ENCODE assay signal across 20 cellular contexts in the genomic region with DNA sequence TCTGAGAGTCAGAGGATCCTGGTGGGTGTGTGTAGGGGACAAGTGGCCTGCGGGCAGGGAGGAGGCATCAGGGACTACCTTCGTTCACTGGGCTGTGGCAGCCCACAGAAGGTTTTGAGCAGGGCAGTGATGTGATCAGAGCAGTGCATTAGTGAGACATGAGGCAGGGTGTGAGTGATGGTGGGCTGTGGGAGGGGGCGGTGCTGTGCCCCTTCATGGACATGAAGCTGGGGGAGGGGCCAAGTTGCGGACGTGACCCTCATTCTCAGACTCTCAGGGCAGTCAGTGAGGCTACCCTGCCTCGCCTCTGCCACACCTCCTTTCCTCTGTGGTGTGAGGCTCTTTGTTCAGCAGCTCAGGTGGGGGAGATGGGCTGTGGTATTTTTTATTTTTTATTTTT. TPM values are rescaled to one million over a fixed set of nuclear protein-coding genes. Genes with fewer than 3 reads are reported as not detected.
DNase-seq lines count a peak whose midpoint lies in the region; ATAC-seq, FAIRE-seq and TF ChIP-seq lines count a peak whose summit lies in the region.
"Had no signal": no experiment of that assay in that cellular context is flagged by ENCODE, and none has a peak within 500 bp of the region (broad histone marks: within the 10 kb centered on the region; RNA-seq: fewer than 3 reads in every experiment).

No MANE protein-coding gene starts in this region.

- CTCF ChIA-PET in HepG2 (lab: Yijun Ruan, JAX; ENCODE audit: low intra/inter-chr PET ratio, low total read pairs): no interaction called here

- no TSS peak for BruUV-seq in HepG2 (replicated peaks; lab: Mats Ljungman, UMichigan)

- H3K36me3 ChIP-seq in HepG2 (replicated peaks in 1 of 2; ENCODE audit: control insufficient read depth in 1 of 2, insufficient read depth in 2 of 2, low read length in 2 of 2): peaks cover 11 to 13% of the 10 kb centered on the region in 2 experiments; a peak in 4 of 5 replicates
- H3K36me3 ChIP-seq in right lobe of liver: no peaks in the 10 kb centered on the region

- no peak for TF ChIP-seq CTCF in HepG2 (CRISPR knock-in tag; IDR thresholded peaks at IDR 0.05)
- TF ChIP-seq CTCF in right lobe of liver (IDR thresholded peaks at IDR 0.05): no peak
- TF ChIP-seq CTCF in chondrocyte (IDR thresholded peaks at IDR 0.05): no peak
- TF ChIP-seq CTCF in neural crest cell (conservative IDR thresholded peaks at IDR 0.05): no peak

- no peaks in the 10 kb centered on the region for H3K27me3 ChIP-seq in HepG2 (ENCODE audit: control insufficient read depth in 1 of 2, insufficient read depth in 2 of 2, low read length in 2 of 2)
- no peaks in the 10 kb centered on the region for H3K27me3 ChIP-seq in right lobe of liver
- H3K27me3 ChIP-seq: SJSA1 had no signal

- H3K27me3 Mint-ChIP-seq in chondrocyte (ENCODE audit: low read depth): no peaks in the 10 kb centered on the region
- H3K27me3 Mint-ChIP-seq in neural crest cell (ENCODE audit: low read depth): no peaks in the 10 kb centered on the region
- peaks cover 23 to 46% of the 10 kb centered on the region in 2 donors for H3K27me3 Mint-ChIP-seq in effector memory CD8-positive, alpha-beta T cell

- TF ChIP-seq POLR2A in HepG2 (IDR thresholded peaks at IDR 0.05; ENCODE audit: insufficient read depth in 1 of 2, low read depth in 2 of 2, low read length in 2 of 2) (no peak), right lobe of liver (IDR thresholded peaks at IDR 0.05) (no peak)

- H4K20me1 ChIP-seq in HepG2 (ENCODE audit: insufficient read depth, low read length): peaks cover 14% of the 10 kb centered on the region; the same call in 1 of the 2 replicates

- H3K79me2 ChIP-seq in HepG2 (ENCODE audit: insufficient read depth, low read length): peaks cover 64% of the 10 kb centered on the region

- in situ Hi-C loops in HepG2 (cut with HindIII; ENCODE audit: extremely low pct_ligation_motif_present, low pct_unique_long_range_greater_than_20kb): no loop called here

- H3K4me3 Mint-ChIP-seq in chondrocyte (ENCODE audit: unreplicated experiment) (no peak overlapping the region), neural crest cell (no peak overlapping the region)
- no peak overlapping the region for H3K4me3 Mint-ChIP-seq in effector memory CD8-positive, alpha-beta T cell
- H3K4me3 Mint-ChIP-seq: CD4-positive, alpha-beta T cell; H9 had no signal

- H3K9me3 ChIP-seq in HepG2 (ENCODE audit: low read length) (no peaks in the 10 kb centered on the region), right lobe of liver (no peaks in the 10 kb centered on the region)
- H3K9me3 ChIP-seq: SJSA1 had no signal

- no peak for FAIRE-seq in HepG2 (lab: Jason Lieb, UNC)
- FAIRE-seq: GM19239, K562 had no signal

- TF ChIP-seq RAD21 in HepG2 (CRISPR knock-in tag; IDR thresholded peaks at IDR 0.05): no peak

- H2AFZ ChIP-seq in HepG2 (ENCODE audit: low read length): no peak overlapping the region

- ATAC-seq in HepG2 (no peak), right lobe of liver (no peak), HG02938 (IDR thresholded peaks at IDR 0.05; ENCODE audit: unreplicated experiment) (no peak)
- no peak for ATAC-seq in effector memory CD8-positive, alpha-beta T cell (replicated peaks)
- ATAC-seq: K562 had no signal

- H3K9me3 Mint-ChIP-seq in chondrocyte (ENCODE audit: low read depth) (no peaks in the 10 kb centered on the region), neural crest cell (no peaks in the 10 kb centered on the region)
- H3K9me3 Mint-ChIP-seq in effector memory CD8-positive, alpha-beta T cell: no peaks in the 10 kb centered on the region
- H3K9me3 Mint-ChIP-seq: CD4-positive, alpha-beta T cell; H9 had no signal

- TF ChIP-seq EP300 in HepG2 (IDR thresholded peaks at IDR 0.05; ENCODE audit: low read depth in 2 of 2, low read length in 2 of 2): no peak
- TF ChIP-seq EP300 in HepG2 (CRISPR knock-in tag; IDR thresholded peaks at IDR 0.05; ENCODE audit: borderline replicate concordance): no peak

- 100% methylated on average over 6 of the region's 6 CpGs for WGBS in HepG2 (ENCODE audit: low lambda C conversion rate)
- WGBS in right lobe of liver (ENCODE audit: insufficient coverage, low coverage, low lambda C conversion rate, missing lambda C conversion rate): 85% methylated on average over 6 of the region's 6 CpGs

- no peak overlapping the region for H3K27ac Mint-ChIP-seq in chondrocyte (ENCODE audit: unreplicated experiment)
- peak overlapping the region; percentile 20 for H3K27ac Mint-ChIP-seq in neural crest cell (ENCODE audit: unreplicated experiment)
- peak overlapping the region in 1 of 2 donors; percentile 62 for H3K27ac Mint-ChIP-seq in effector memory CD8-positive, alpha-beta T cell
- H3K27ac Mint-ChIP-seq: CD4-positive, alpha-beta T cell had no signal

- H3K27ac ChIP-seq in HepG2 (ENCODE audit: extremely low read length, insufficient read depth, low read length) (no peak overlapping the region), right lobe of liver (no peak overlapping the region)
- H3K27ac ChIP-seq: SJSA1 had no signal

- POLR2A ChIA-PET in HepG2 (lab: Yijun Ruan, JAX): interaction anchor here (1.6 kb wide), 1 partner anchor 22 kb away, joined by 5 read pairs; no protein-coding TSS in a partner anchor

- H3K4me1 ChIP-seq in HepG2 (ENCODE audit: insufficient read depth, low read length) (peaks cover 25% of the 10 kb centered on the region), right lobe of liver (no peaks in the 10 kb centered on the region)

- DNase-seq in HepG2 (ENCODE audit: low spot score) (no peak), right lobe of liver (no peak), chondrocyte (ENCODE audit: low spot score) (peak; percentile 38), neural crest cell (ENCODE audit: low read depth, low spot score) (no peak), NCI-H774 (lab: John Stamatoyannopoulos, UW) (no peak)
- DNase-seq in effector memory CD8-positive, alpha-beta T cell: no peak
- DNase-seq: ACHN; AML-193; CD4-positive, alpha-beta T cell; DMS53; H9; MV-4-11; NCI-H1417 treated with DMSO at 0.1 percent for 48 hours; NCI-H2029; NCI-H748 treated with DMSO at 0.1 percent for 48 hours; RPMI8226 had no signal

- H3K4me3 ChIP-seq in HepG2 (replicated peaks in 1 of 3; ENCODE audit: insufficient read depth in 1 of 3, low read depth in 2 of 3, low read length in 3 of 3): no peak overlapping the region
- H3K4me3 ChIP-seq in right lobe of liver: no peak overlapping the region
- H3K4me3 ChIP-seq: K562, SJSA1 had no signal

- peaks cover 33% of the 10 kb centered on the region for H3K4me1 Mint-ChIP-seq in chondrocyte (ENCODE audit: low read depth)
- H3K4me1 Mint-ChIP-seq in neural crest cell: peaks cover 46% of the 10 kb centered on the region
- peaks cover 0 to 10% of the 10 kb centered on the region in 2 donors for H3K4me1 Mint-ChIP-seq in effector memory CD8-positive, alpha-beta T cell (ENCODE audit: low read depth in 2 of 2)

- no peak overlapping the region for H3K4me2 ChIP-seq in HepG2 (ENCODE audit: low read depth, low read length)

- H3K36me3 Mint-ChIP-seq in chondrocyte (ENCODE audit: low read depth) (no peaks in the 10 kb centered on the region), neural crest cell (ENCODE audit: low read depth) (no peaks in the 10 kb centered on the region)
- H3K36me3 Mint-ChIP-seq in effector memory CD8-positive, alpha-beta T cell (ENCODE audit: insufficient read depth): no peaks in the 10 kb centered on the region

- intact Hi-C loops in HepG2 (cut with micrococcal nuclease; ENCODE audit: unreplicated experiment) (no loop called here), right lobe of liver (cut with DNase I) (no loop called here)

- no peak overlapping the region for H3K9ac ChIP-seq in HepG2 (ENCODE audit: insufficient read depth, low read depth, low read length)

TF ChIP-seq in HepG2, 621 proteins besides CTCF, POLR2A, EP300 and RAD21:
- TF ChIP-seq AGO2 (optimal IDR thresholded peaks at IDR 0.05; ENCODE audit: low read depth, low read length): peak; percentile 37
- no peak for TF ChIP-seq ZNF121 (CRISPR knock-in tag; IDR thresholded peaks at IDR 0.05)

RNA-seq across cellular contexts. Expression of a gene that starts 8.9 kb away (rescaled TPM):
- 15.2 and 22.7 TPM in 2 replicates for total RNA-seq in HepG2 (2016; rRNA removed; fragmentation: Illumina TruSeq; extraction: Trizol)
- 6.1 and 6.3 TPM in 2 replicates for total RNA-seq in HepG2 (2016; cell fraction: cytosol; rRNA removed; fragmentation: Illumina TruSeq; extraction: Trizol; ENCODE audit: low read depth)
- 15.6 and 22.2 TPM in 2 replicates for total RNA-seq in HepG2 (2016; cell fraction: insoluble cytoplasmic fraction; rRNA removed; fragmentation: Illumina TruSeq; extraction: Trizol)
- total RNA-seq in HepG2 (2016; cell fraction: membrane; rRNA removed; fragmentation: Illumina TruSeq; extraction: Trizol): 10.3 and 11.1 TPM in 2 replicates
- 12.0 and 12.7 TPM in 2 replicates for total RNA-seq in HepG2 (2016; cell fraction: nucleus; rRNA removed; fragmentation: Illumina TruSeq; extraction: Trizol)
- polyA plus RNA-seq in HepG2 (2011; rRNA removed): 10.2 and 12.2 TPM in 2 replicates
- polyA plus RNA-seq in HepG2 (2011; cell fraction: cytosol; rRNA removed): 9.3 and 16.7 TPM in 2 replicates
- 29.6 TPM in 2 replicates for polyA plus RNA-seq in HepG2 (2011; cell fraction: nucleus; rRNA removed)
- polyA plus RNA-seq in HepG2 (2012): 13.2 and 25.9 TPM in 2 replicates
- polyA plus RNA-seq in HepG2 (2016; cell fraction: cytosol; fragmentation: Illumina TruSeq; extraction: Trizol; ENCODE audit: low read depth): 5.0 and 6.4 TPM in 2 replicates
- 19.3 and 21.5 TPM in 2 replicates for polyA plus RNA-seq in HepG2 (2016; cell fraction: insoluble cytoplasmic fraction; fragmentation: Illumina TruSeq; extraction: Trizol; ENCODE audit: low read depth)
- 10.4 and 12.4 TPM in 2 replicates for polyA plus RNA-seq in HepG2 (2016; cell fraction: membrane; fragmentation: Illumina TruSeq; extraction: Trizol; ENCODE audit: low read depth)
- polyA plus RNA-seq in HepG2 (2016; cell fraction: nucleus; fragmentation: Illumina TruSeq; extraction: Trizol; ENCODE audit: insufficient read depth, low read depth): 22.2 and 26.5 TPM in 2 replicates
- 17.6 and 18.8 TPM in 2 replicates for polyA minus RNA-seq in HepG2 (2011; rRNA and poly(A)+ RNA removed; ENCODE audit: low replicate concordance)
- 3.9 and 5.8 TPM in 2 replicates for polyA minus RNA-seq in HepG2 (2011; cell fraction: cytosol; rRNA and poly(A)+ RNA removed)
- polyA minus RNA-seq in HepG2 (2011; cell fraction: nucleus; rRNA and poly(A)+ RNA removed): 8.5 and 10.0 TPM in 2 replicates
- total RNA-seq in right lobe of liver: 10 to 100 TPM in 1 of 6 experiments, 1 to 10 TPM in 4, under 1 TPM in 1; 0.95 to 11.7 (median 4.3) TPM
- total RNA-seq in chondrocyte: 5.9 to 17.2 TPM (median 16.2 TPM) in 3 replicates
- 18.3 and 24.3 TPM in 2 replicates for total RNA-seq in neural crest cell
